ENCODE assay signal across 1 cellular context in the genomic region with DNA sequence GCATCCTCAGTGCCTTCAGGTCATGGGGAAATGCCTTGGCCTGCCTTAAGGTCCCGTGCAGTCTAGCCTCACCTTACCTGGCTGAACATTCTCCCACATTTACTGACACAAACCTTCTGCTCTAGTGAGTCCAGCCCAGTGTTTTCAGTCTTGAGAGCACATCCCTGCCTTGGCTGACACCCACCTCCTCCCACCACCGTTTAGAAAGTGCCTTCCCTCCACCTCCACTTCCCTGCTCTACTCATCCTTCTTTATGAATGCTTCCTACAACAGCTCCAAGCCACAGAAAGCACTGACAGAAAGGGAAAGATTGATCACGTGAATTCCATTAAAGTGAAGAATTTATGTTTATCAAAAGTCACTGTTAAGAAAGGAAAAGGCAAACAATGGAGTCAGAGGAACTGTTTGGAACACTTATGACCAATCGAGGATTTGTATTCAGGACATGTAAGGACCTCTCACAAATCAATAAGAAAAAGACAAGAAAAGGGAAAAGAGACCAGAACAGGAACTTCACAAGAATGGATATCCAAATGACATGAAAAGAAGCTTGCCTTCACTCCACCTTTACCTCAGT.
TF ChIP-seq lines count a peak whose summit lies in the region.

No MANE protein-coding gene starts in this region.

TF ChIP-seq in HEK293, 187 proteins besides CTCF, POLR2A, EP300 and RAD21:
- TF ChIP-seq EGR2 (tag by site-specific recombination; IDR thresholded peaks at IDR 0.05; ENCODE audit: low read depth) (peak; percentile 89), ZFHX2 (tag by site-specific recombination; conservative IDR thresholded peaks at IDR 0.05) (peak; percentile 93), ZNF155 (tag by site-specific recombination; IDR thresholded peaks at IDR 0.05) (no peak), MZF1 (tag by site-specific recombination; IDR thresholded peaks at IDR 0.05; ENCODE audit: borderline replicate concordance) (no peak), ZNF529 (tag by site-specific recombination; IDR thresholded peaks at IDR 0.05; ENCODE audit: insufficient replicate concordance) (no peak), ZNF354C (tag by site-specific recombination; IDR thresholded peaks at IDR 0.05; ENCODE audit: borderline replicate concordance, low read depth) (no peak)
